ENCODE assay signal across 12 cellular contexts in the genomic region with DNA sequence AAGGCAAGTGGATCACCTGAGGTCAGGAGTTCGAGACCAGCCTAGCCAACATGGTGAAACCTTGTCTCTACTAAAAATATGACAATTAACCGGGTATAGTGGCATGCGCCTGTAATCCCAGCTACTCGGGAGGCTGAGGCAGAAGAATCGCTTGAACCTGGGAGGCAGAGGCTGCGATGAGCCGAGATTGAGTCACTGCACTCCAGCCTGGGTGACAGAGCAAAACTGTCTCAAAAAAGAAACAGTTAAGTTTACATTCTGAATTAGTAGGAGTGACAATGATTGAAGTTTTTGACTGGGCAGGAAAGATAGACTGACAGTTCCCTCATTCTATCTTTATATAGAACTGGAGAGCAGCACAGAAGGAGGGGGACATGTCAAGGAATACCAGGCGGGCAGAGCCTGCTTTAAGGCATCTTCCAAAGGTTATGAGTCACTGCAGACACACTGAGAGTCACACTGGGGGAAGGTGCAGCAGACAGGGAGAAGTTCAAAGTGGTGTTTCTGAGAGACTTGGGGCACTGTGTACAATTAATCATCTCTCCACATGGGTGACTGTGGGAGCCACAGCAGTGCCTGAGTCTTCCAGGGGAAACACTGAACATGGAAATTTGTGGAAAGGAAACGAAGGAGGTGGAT. TPM values are rescaled to one million over a fixed set of nuclear protein-coding genes. Genes with fewer than 3 reads are reported as not detected.
DNase-seq lines count a peak whose midpoint lies in the region; ATAC-seq and TF ChIP-seq lines count a peak whose summit lies in the region.
"Had no signal": no experiment of that assay in that cellular context is flagged by ENCODE, and none has a peak within 500 bp of the region (broad histone marks: within the 10 kb centered on the region; RNA-seq: fewer than 3 reads in every experiment).

No MANE protein-coding gene starts in this region.

- no peaks in the 10 kb centered on the region for H3K9me3 Mint-ChIP-seq in GM23338
- no peaks in the 10 kb centered on the region for H3K9me3 Mint-ChIP-seq in stimulated activated naive B cell treated with anti-CD40 and anti-IgM and Interleukin-4, amounts not matched to agents 10 μg/mL and 1 μg/mL and 100 μg/mL, for 72 hours
- H3K9me3 Mint-ChIP-seq: activated naive CD4-positive, alpha-beta T cell treated with anti-CD3 and anti-CD28 coated beads for 36 hours had no signal

- peaks cover 19% of the 10 kb centered on the region for H3K4me1 Mint-ChIP-seq in GM23338
- peaks cover 7 to 17% of the 10 kb centered on the region in 2 donors for H3K4me1 Mint-ChIP-seq in stimulated activated naive B cell treated with anti-CD40 and anti-IgM and Interleukin-4, amounts not matched to agents 10 μg/mL and 1 μg/mL and 100 μg/mL, for 72 hours

- peaks cover 7% of the 10 kb centered on the region; the same call in 1 of the 2 replicates for H3K4me1 ChIP-seq in GM23338 (ENCODE audit: insufficient read depth)
- H3K4me1 ChIP-seq in SK-N-SH (ENCODE audit: control insufficient read depth in 1 of 2, insufficient read depth in 2 of 2, low read depth in 1 of 2, low read length in 1 of 2) = no peaks in the 10 kb centered on the region

- H3K4me3 ChIP-seq in GM23338 (no peak overlapping the region), SK-N-SH (ENCODE audit: low read depth in 2 of 2, low read length in 1 of 2) (no peak overlapping the region)

- H3K27ac Mint-ChIP-seq in GM23338 = peak overlapping the region; percentile 60; the same call in 1 of the 2 replicates
- no peak overlapping the region for H3K27ac Mint-ChIP-seq in stimulated activated naive B cell treated with anti-CD40 and anti-IgM and Interleukin-4, amounts not matched to agents 10 μg/mL and 1 μg/mL and 100 μg/mL, for 72 hours
- H3K27ac Mint-ChIP-seq: activated naive CD4-positive, alpha-beta T cell treated with anti-CD3 and anti-CD28 coated beads for 36 hours had no signal

- H4K20me1 ChIP-seq in GM23338 (replicated peaks; ENCODE audit: insufficient read depth) = no peaks in the 10 kb centered on the region
- no peaks in the 10 kb centered on the region for H4K20me1 ChIP-seq in SK-N-SH (ENCODE audit: insufficient read depth)

- H3F3A ChIP-seq in GM23338 (replicated peaks; ENCODE audit: low read depth) (no peaks in the 10 kb centered on the region), SK-N-SH (replicated peaks; ENCODE audit: insufficient read depth) (no peaks in the 10 kb centered on the region)

- DNase-seq in GM23338 (ENCODE audit: low spot score) = no peak
- DNase-seq in SK-N-SH = no peak
- DNase-seq in foreskin melanocyte = peak; percentile 64
- no peak for DNase-seq in stimulated activated naive B cell treated with anti-CD40 and anti-IgM and Interleukin-4, amounts not matched to agents 10 μg/mL and 1 μg/mL and 100 μg/mL, for 72 hours
- no peak for DNase-seq in G401 (ENCODE audit: low spot score)
- DNase-seq in central memory CD4-positive, alpha-beta T cell = no peak
- DNase-seq in superior temporal gyrus (ENCODE audit: extremely low spot score) = no peak
- DNase-seq: activated naive CD4-positive, alpha-beta T cell treated with anti-CD3 and anti-CD28 coated beads for 36 hours; NCI-H524 treated with DMSO at 0.1 percent for 48 hours had no signal

- no peak overlapping the region for H3K9ac ChIP-seq in SK-N-SH

- no peaks in the 10 kb centered on the region for H3K36me3 Mint-ChIP-seq in GM23338 (ENCODE audit: low read depth)
- no peaks in the 10 kb centered on the region for H3K36me3 Mint-ChIP-seq in stimulated activated naive B cell treated with anti-CD40 and anti-IgM and Interleukin-4, amounts not matched to agents 10 μg/mL and 1 μg/mL and 100 μg/mL, for 72 hours

- H3K79me2 ChIP-seq in GM23338 (replicated peaks; ENCODE audit: insufficient read depth) (no peaks in the 10 kb centered on the region), SK-N-SH (ENCODE audit: insufficient read depth) (no peaks in the 10 kb centered on the region)

- no peaks in the 10 kb centered on the region; the same call in 1 of the 2 replicates for H3K9me3 ChIP-seq in SK-N-SH

- POLR2A ChIA-PET in SK-N-SH (lab: Yijun Ruan, JAX) = no interaction called here

- H3K27me3 Mint-ChIP-seq in GM23338 (ENCODE audit: insufficient read depth, low read depth, poor library complexity) = no peaks in the 10 kb centered on the region
- no peaks in the 10 kb centered on the region for H3K27me3 Mint-ChIP-seq in stimulated activated naive B cell treated with anti-CD40 and anti-IgM and Interleukin-4, amounts not matched to agents 10 μg/mL and 1 μg/mL and 100 μg/mL, for 72 hours

- H3K27me3 ChIP-seq in GM23338 (ENCODE audit: insufficient read depth) (no peaks in the 10 kb centered on the region), SK-N-SH (ENCODE audit: insufficient read depth) (peaks cover 49% of the 10 kb centered on the region; the same call in 1 of the 2 replicates)

- CTCF ChIA-PET in SK-N-SH (lab: Yijun Ruan, JAX) = interaction anchor here (1.0 to 2.1 kb wide), 4 partner anchors 9 to 123 kb away, joined by 3 to 11 read pairs (median 6); no protein-coding TSS in a partner anchor

- no peak overlapping the region for H3K4me2 ChIP-seq in GM23338
- peak overlapping the region; percentile 21; the same call in 1 of the 2 replicates for H3K4me2 ChIP-seq in SK-N-SH

- in situ Hi-C loops in G401 (cut with HindIII; ENCODE audit: low sequenced_read_pairs) = no loop called here

- H3K27ac ChIP-seq in GM23338 (ENCODE audit: low read depth) (no peak overlapping the region), SK-N-SH (ENCODE audit: low read depth in 2 of 2, low read length in 1 of 2) (no peak overlapping the region)

- ATAC-seq in GM23338 (peak; percentile 46), GM21515 (IDR thresholded peaks at IDR 0.05; ENCODE audit: unreplicated experiment) (no peak)
- ATAC-seq in stimulated activated naive B cell treated with anti-CD40 and anti-IgM and Interleukin-4, amounts not matched to agents 10 μg/mL and 1 μg/mL and 100 μg/mL, for 72 hours (replicated peaks) = peak; percentile 25 to 29
- ATAC-seq: left lobe of liver had no signal

- H3K4me3 Mint-ChIP-seq in GM23338 = no peak overlapping the region; the same call in 2 of the 3 replicates
- H3K4me3 Mint-ChIP-seq in stimulated activated naive B cell treated with anti-CD40 and anti-IgM and Interleukin-4, amounts not matched to agents 10 μg/mL and 1 μg/mL and 100 μg/mL, for 72 hours = no peak overlapping the region
- H3K4me3 Mint-ChIP-seq: activated naive CD4-positive, alpha-beta T cell treated with anti-CD3 and anti-CD28 coated beads for 36 hours had no signal

- H3K9me2 ChIP-seq in GM23338 (ENCODE audit: insufficient read depth) (0 out of 2 replicates have a peak, but pooled peaks cover 3% of the 10 kb centered on the region), SK-N-SH (no peaks in the 10 kb centered on the region)

- TF ChIP-seq EP300 in SK-N-SH (IDR thresholded peaks at IDR 0.05; ENCODE audit: borderline replicate concordance in 1 of 2, low read depth in 1 of 2, low read length in 1 of 2) = no peak

- WGBS in SK-N-SH (ENCODE audit: low lambda C conversion rate) = 1% methylated on average over 9 of the region's 9 CpGs

- H2AFZ ChIP-seq in GM23338 (peak overlapping the region; percentile 90; the same call in 1 of the 2 replicates), SK-N-SH (ENCODE audit: low read depth) (no peak overlapping the region; the same call in 1 of the 2 replicates)

- TF ChIP-seq CTCF in GM23338 (conservative IDR thresholded peaks at IDR 0.05; ENCODE audit: low read depth in 2 of 2) (no peak), SK-N-SH (IDR thresholded peaks at IDR 0.05) (no peak)

- no peak for TF ChIP-seq RAD21 in SK-N-SH (IDR thresholded peaks at IDR 0.05; ENCODE audit: low read length)

- no peaks in the 10 kb centered on the region for H3K36me3 ChIP-seq in GM23338 (ENCODE audit: insufficient read depth)
- no peaks in the 10 kb centered on the region for H3K36me3 ChIP-seq in SK-N-SH (replicated peaks in 1 of 2; ENCODE audit: control insufficient read depth in 1 of 2, insufficient read depth in 2 of 2, low read length in 1 of 2)

TF ChIP-seq in GM23338, 12 proteins besides CTCF, POLR2A, EP300 and RAD21 (continues in another document):
- no peak for TF ChIP-seq CREB1 (CRISPR knock-in tag; IDR thresholded peaks at IDR 0.05; ENCODE audit: low read depth)
- TF ChIP-seq STAT1 (IDR thresholded peaks at IDR 0.05; ENCODE audit: unreplicated experiment) = no peak
- TF ChIP-seq JUNB (IDR thresholded peaks at IDR 0.05; ENCODE audit: unreplicated experiment) = no peak

TF ChIP-seq in SK-N-SH, 30 proteins besides CTCF, POLR2A, EP300 and RAD21:
- no peak for TF ChIP-seq RCOR1 (IDR thresholded peaks at IDR 0.05; ENCODE audit: low read length)
- no peak for TF ChIP-seq TAF1 (IDR thresholded peaks at IDR 0.05; ENCODE audit: borderline replicate concordance, low read depth, low read length)
- TF ChIP-seq SMC3 (IDR thresholded peaks at IDR 0.05; ENCODE audit: low read depth, low read length) = no peak
TF ChIP-seq in SK-N-SH: peak in this region for 0.

RNA-seq across cellular contexts. Expression of a gene that starts 42.8 kb away (rescaled TPM):
- not detected in 2 replicates for total RNA-seq in GM23338 (2014; rRNA removed; shearing (Covaris generic))
- polyA plus RNA-seq in GM23338 (2016; fragmentation: Nextera tagmentation; extraction: Ambion mirVana) (not detected in 2 replicates), SK-N-SH (2012; rRNA removed) (not detected in 2 replicates)
- not detected in 2 replicates for polyA plus RNA-seq in SK-N-SH (2012; cell fraction: cytosol; rRNA removed)
- polyA plus RNA-seq in SK-N-SH (2012; cell fraction: nucleus; rRNA removed) = not detected in 2 replicates
- total RNA-seq in G401 (2014; rRNA removed; shearing (Covaris generic)) = not detected in 2 replicates
- total RNA-seq: activated naive CD4-positive, alpha-beta T cell treated with anti-CD3 and anti-CD28 coated beads for 36 hours; left lobe of liver; skeletal muscle tissue had no signal

RNA-seq across cellular contexts. Expression of a gene that starts 45.8 kb away (rescaled TPM):
- total RNA-seq in GM23338 (2014; rRNA removed; shearing (Covaris generic)) = 0.56 TPM in 1 of 2 replicates, not detected in the other
- polyA plus RNA-seq in GM23338 (2016; fragmentation: Nextera tagmentation; extraction: Ambion mirVana) (1.7 and 2.0 TPM in 2 replicates), SK-N-SH (2012; rRNA removed) (not detected in 2 replicates)
- polyA plus RNA-seq in SK-N-SH (2012; cell fraction: cytosol; rRNA removed) = not detected in 2 replicates
- not detected in 2 replicates for polyA plus RNA-seq in SK-N-SH (2012; cell fraction: nucleus; rRNA removed)
- total RNA-seq in G401 (2014; rRNA removed; shearing (Covaris generic)) = 0.85 TPM in 1 of 2 replicates, not detected in the other
- total RNA-seq: activated naive CD4-positive, alpha-beta T cell treated with anti-CD3 and anti-CD28 coated beads for 36 hours had no signal
